8 cellular contexts compared by ENCODE assay signal in genomic region chr14:70907996-70908917, GRCh38. TPM values are rescaled to one million over a fixed set of nuclear protein-coding genes. Genes with fewer than 3 reads are reported as not detected.
DNase-seq lines count a peak whose midpoint lies in the region; ATAC-seq and TF ChIP-seq lines count a peak whose summit lies in the region.

No MANE protein-coding gene starts in this region.

- ATAC-seq in HG02970 (IDR thresholded peaks at IDR 0.05; ENCODE audit: low FRiP score, unreplicated experiment) (peak; percentile 14), esophagus mucosa (peak; percentile 47), mucosa of descending colon (peak; percentile 54)

- no peak for TF ChIP-seq CTCF in mucosa of descending colon (IDR thresholded peaks at IDR 0.05)

- peak overlapping the region; percentile 79 for H3K4me3 ChIP-seq in mucosa of descending colon

- DNase-seq in NCI-H524 (lab: John Stamatoyannopoulos, UW), result peak; percentile 36 to 55
- no peak for DNase-seq in NCI-H524 treated with DMSO at 0.1 percent for 48 hours (lab: John Stamatoyannopoulos, UW)
- DNase-seq in NCI-H526 treated with DMSO at 0.1 percent for 48 hours (lab: John Stamatoyannopoulos, UW), result peak; percentile 16
- peak; percentile 76 to 77 for DNase-seq in activated T-cell treated with anti-CD3 and anti-CD28 coated beads, Interleukin-2, amount 50 U/mL, for 48 hours
- peak; percentile 28 to 80 (median 70) for DNase-seq in mucosa of descending colon
- peak; percentile 61 for DNase-seq in stimulated activated naive CD4-positive, alpha-beta T cell treated with Interleukin-2 at 50 U/mL for 16 hours (lab: John Stamatoyannopoulos, UW)

- no peaks in the 10 kb centered on the region for H3K36me3 ChIP-seq in mucosa of descending colon (ENCODE audit: low read depth)

- intact Hi-C loops in mucosa of descending colon (cut with DNase I, micrococcal nuclease), result no loop called here

- H3K9me3 ChIP-seq in mucosa of descending colon, result no peaks in the 10 kb centered on the region

- no peaks in the 10 kb centered on the region for H3K4me1 ChIP-seq in mucosa of descending colon (ENCODE audit: low read depth)

RNA-seq across cellular contexts. Expression of gene PCNX1, which starts 1.0 kb away (rescaled TPM):
- total RNA-seq in esophagus mucosa, result 22.9 TPM
- 10 to 100 TPM; 27.5 to 49.4 (median 33.5) TPM for total RNA-seq in mucosa of descending colon
